14 cellular contexts compared by ENCODE assay signal in the genomic region with DNA sequence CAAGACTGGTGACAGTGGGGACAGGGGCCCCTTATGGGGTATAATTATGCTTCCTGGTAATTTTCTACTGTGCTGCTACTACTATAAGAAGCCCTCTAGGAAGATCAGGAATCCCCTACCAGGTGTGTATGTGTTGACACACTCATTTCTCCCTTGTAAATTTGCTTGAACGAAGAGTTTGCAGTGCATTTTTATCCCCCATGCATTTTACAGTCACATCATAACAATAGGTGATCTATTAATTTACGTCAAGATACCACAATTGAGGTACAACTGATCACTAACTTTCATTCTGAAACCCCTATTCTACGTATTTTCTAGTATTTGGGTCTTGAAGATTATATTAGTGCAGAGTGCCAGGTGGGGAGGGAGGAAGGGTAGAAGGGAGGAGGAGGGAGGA.
DNase-seq lines count a peak whose midpoint lies in the region; ATAC-seq, FAIRE-seq and TF ChIP-seq lines count a peak whose summit lies in the region.
"Had no signal": no experiment of that assay in that cellular context is flagged by ENCODE, and none has a peak within 500 bp of the region (broad histone marks: within the 10 kb centered on the region; RNA-seq: fewer than 3 reads in every experiment).

No MANE protein-coding gene starts in this region.

- ATAC-seq in GM18517 (IDR thresholded peaks at IDR 0.05; ENCODE audit: unreplicated experiment) = peak; percentile 65
- peak; percentile 55 for ATAC-seq in GM21381 (IDR thresholded peaks at IDR 0.05; ENCODE audit: unreplicated experiment)
- peak; percentile 80 for ATAC-seq in HG02938 (IDR thresholded peaks at IDR 0.05; ENCODE audit: unreplicated experiment)
- ATAC-seq in HG03469 (IDR thresholded peaks at IDR 0.05; ENCODE audit: unreplicated experiment) = peak; percentile 66
- ATAC-seq: lower lobe of right lung had no signal

- TF ChIP-seq CTCF in GM10266 (IDR thresholded peaks at IDR 0.05; ENCODE audit: control insufficient read depth, insufficient read depth, low read depth, missing control alignments) = no peak

- FAIRE-seq in H54 (lab: Jason Lieb, UNC) = no peak
- FAIRE-seq: astrocyte had no signal

- no peak for TF ChIP-seq POLR2A in H54 (IDR thresholded peaks at IDR 0.05; ENCODE audit: low read depth, low read length)

- DNase-seq in activated naive CD4-positive, alpha-beta T cell treated with Interleukin-2 at 50 U/mL for 16 hours = no peak
- DNase-seq in H54 (ENCODE audit: insufficient read length, low spot score) (no peak), DMS114 treated with DMSO at 0.1 percent for 48 hours (lab: John Stamatoyannopoulos, UW; ENCODE audit: unreplicated experiment) (no peak), GM10266 (ENCODE audit: extremely low spot score) (no peak)
- DNase-seq: Calu3, lower lobe of right lung, NCI-H2029, NCI-H526, nephron progenitor cell had no signal
